8 cellular contexts compared by ENCODE assay signal in the genomic region with DNA sequence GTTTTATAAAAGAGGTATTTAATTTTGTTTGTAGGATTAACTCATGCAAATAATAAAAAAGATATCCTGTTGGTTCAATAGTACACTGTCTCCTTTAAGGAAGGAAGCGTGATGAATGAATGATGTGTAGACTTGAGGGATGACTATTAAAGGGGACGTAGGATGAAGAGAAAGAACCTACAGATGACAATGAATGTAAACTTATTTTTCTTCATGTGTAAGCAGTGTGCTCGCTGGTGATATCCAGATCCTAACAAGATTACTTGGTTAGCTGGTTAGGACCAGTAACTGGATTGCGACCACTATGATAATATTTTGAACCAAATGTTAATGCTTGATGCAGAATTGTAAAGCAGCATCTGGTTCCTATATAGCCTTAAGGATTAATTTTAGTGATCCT. TPM values are rescaled to one million over a fixed set of nuclear protein-coding genes. Genes with fewer than 3 reads are reported as not detected.
A peak's percentile ranks its signal among the peaks of the same experiment; 100 is the strongest.
DNase-seq lines count a peak whose midpoint lies in the region; ATAC-seq and TF ChIP-seq lines count a peak whose summit lies in the region.

No MANE protein-coding gene starts in this region.

- H2AFZ ChIP-seq in hepatocyte: no peak overlapping the region

- H3K9me3 Mint-ChIP-seq in T-helper 2 cell treated with Interferon-gamma antibody and Interleukin-4, amounts not matched to agents 5 μg/mL and 100 μg/mL, for 36 hours: no peaks in the 10 kb centered on the region

- H3K27ac ChIP-seq in hepatocyte (peak overlapping the region; percentile 100), stomach (peak overlapping the region in 4 of 5 donors; percentile 99 to 100 (median 100))

- DNase-seq in activated CD4-positive, CD25-positive, alpha-beta regulatory T cell (lab: John Stamatoyannopoulos, UW): no peak
- no peak for DNase-seq in T-helper 2 cell treated with Interferon-gamma antibody and Interleukin-4, amounts not matched to agents 5 μg/mL and 100 μg/mL, for 36 hours (ENCODE audit: low spot score)
- no peak for DNase-seq in hepatocyte (ENCODE audit: low spot score)
- no peak for DNase-seq in stomach
- DNase-seq in anterior cingulate cortex (lab: John Stamatoyannopoulos, UW): no peak

- H3K4me1 ChIP-seq in hepatocyte (ENCODE audit: insufficient read depth) (peaks cover 25% of the 10 kb centered on the region), stomach (peaks cover 31 to 64% (median 44%) of the 10 kb centered on the region in 4 donors)

- H4K20me1 ChIP-seq in hepatocyte (ENCODE audit: insufficient read depth, poor library complexity, severe bottlenecking): peaks cover 35% of the 10 kb centered on the region

- no peaks in the 10 kb centered on the region for H3K9me2 ChIP-seq in hepatocyte (replicated peaks; ENCODE audit: insufficient read depth)

- H3K79me2 ChIP-seq in hepatocyte: peaks cover 60% of the 10 kb centered on the region

- WGBS in hepatocyte (ENCODE audit: low lambda C conversion rate, missing lambda C conversion rate): 38% methylated on average over 4 of the region's 4 CpGs
- 12 to 23% (median 15%) methylated on average over 4 of the region's 4 CpGs for WGBS in stomach, 5 donors

- ATAC-seq in activated CD4-positive, CD25-positive, alpha-beta regulatory T cell treated with anti-CD3 and anti-CD28 coated beads, Interleukin-2, amount 50 U/mL, for 24 hours: peak; percentile 6 to 8
- ATAC-seq in HG02759 (IDR thresholded peaks at IDR 0.05; ENCODE audit: unreplicated experiment) (no peak), GM18520 (IDR thresholded peaks at IDR 0.05; ENCODE audit: unreplicated experiment) (no peak)

- H3K4me3 Mint-ChIP-seq in T-helper 2 cell treated with Interferon-gamma antibody and Interleukin-4, amounts not matched to agents 5 μg/mL and 100 μg/mL, for 36 hours: peak overlapping the region; percentile 100

- H3K27me3 ChIP-seq in hepatocyte (no peaks in the 10 kb centered on the region), stomach (no peaks in the 10 kb centered on the region)

- peaks cover 57% of the 10 kb centered on the region for H3K36me3 Mint-ChIP-seq in T-helper 2 cell treated with Interferon-gamma antibody and Interleukin-4, amounts not matched to agents 5 μg/mL and 100 μg/mL, for 36 hours (ENCODE audit: low read depth)

- H3K4me1 Mint-ChIP-seq in T-helper 2 cell treated with Interferon-gamma antibody and Interleukin-4, amounts not matched to agents 5 μg/mL and 100 μg/mL, for 36 hours (ENCODE audit: low read depth): peaks cover 38% of the 10 kb centered on the region

- peaks cover 5% of the 10 kb centered on the region for H3K36me3 ChIP-seq in hepatocyte (replicated peaks; ENCODE audit: insufficient read depth, low read depth)
- peaks cover 0 to 5% (median 2%) of the 10 kb centered on the region in 4 donors for H3K36me3 ChIP-seq in stomach

- TF ChIP-seq POLR2A in stomach (IDR thresholded peaks at IDR 0.05): no peak

- TF ChIP-seq EP300 in stomach (IDR thresholded peaks at IDR 0.05): no peak

- H3K9me3 ChIP-seq in hepatocyte (ENCODE audit: low read depth) (no peaks in the 10 kb centered on the region), stomach (no peaks in the 10 kb centered on the region)

- H3K27ac Mint-ChIP-seq in T-helper 2 cell treated with Interferon-gamma antibody and Interleukin-4, amounts not matched to agents 5 μg/mL and 100 μg/mL, for 36 hours: peak overlapping the region; percentile 76

- intact Hi-C loops in stomach (cut with DNase I; ENCODE audit: low total_unique reads): no loop called here

- H3K27me3 Mint-ChIP-seq in T-helper 2 cell treated with Interferon-gamma antibody and Interleukin-4, amounts not matched to agents 5 μg/mL and 100 μg/mL, for 36 hours (ENCODE audit: low read depth): no peaks in the 10 kb centered on the region

- H3K4me2 ChIP-seq in hepatocyte: peak overlapping the region; percentile 77

- H3K4me3 ChIP-seq in hepatocyte: peak overlapping the region; percentile 76
- H3K4me3 ChIP-seq in stomach: peak overlapping the region; percentile 63 to 99 (median 95)

- no peak for TF ChIP-seq CTCF in hepatocyte (IDR thresholded peaks at IDR 0.05; ENCODE audit: poor library complexity)
- TF ChIP-seq CTCF in stomach (IDR thresholded peaks at IDR 0.05): no peak

RNA-seq across cellular contexts. Expression of a gene that starts 2.6 kb away (rescaled TPM):
- 64.8 and 67.6 TPM in 2 replicates for total RNA-seq in hepatocyte
- 52.1 and 53.9 TPM in 2 replicates for polyA plus RNA-seq in hepatocyte
- 100 to 1,000 TPM in 1 of 5 donors, 10 to 100 TPM in 4; 19.8 to 104 (median 54.9) TPM for total RNA-seq in stomach
- polyA plus RNA-seq in stomach: 10 to 100 TPM; 31.7 to 61.3 (median 35.0) TPM

RNA-seq across cellular contexts. Expression of a gene that starts 42.9 kb away (rescaled TPM):
- total RNA-seq in hepatocyte: 34.0 and 62.9 TPM in 2 replicates
- 49.5 and 69.9 TPM in 2 replicates for polyA plus RNA-seq in hepatocyte
- 100 to 1,000 TPM in 4 of 5 donors, 10 to 100 TPM in 1; 35.7 to 478 (median 107) TPM for total RNA-seq in stomach
- polyA plus RNA-seq in stomach: 10 to 100 TPM; 14.8 to 30.2 (median 22.9) TPM

Comparison
In these comparisons a context has a peak if more than half of its experiments do, and no peak if none do; other contexts are left out.
1. ATAC-seq: peak in activated CD4-positive, CD25-positive, alpha-beta regulatory T cell treated with anti-CD3 and anti-CD28 coated beads, Interleukin-2, amount 50 U/mL, for 24 hours (2 of 2); none in HG02759 (single experiment) and GM18520 (single experiment).